33 cellular contexts compared by ENCODE assay signal in genomic region chr1:180555411-180555810, GRCh38. TPM values are rescaled to one million over a fixed set of nuclear protein-coding genes. Genes with fewer than 3 reads are reported as not detected.
"Had no signal": no experiment of that assay in that cellular context is flagged by ENCODE, and none has a peak within 500 bp of the region (broad histone marks: within the 10 kb centered on the region; RNA-seq: fewer than 3 reads in every experiment).

No MANE protein-coding gene starts in this region.

- ATAC-seq: effector memory CD8-positive, alpha-beta T cell; esophagus mucosa; gastrocnemius medialis; heart right ventricle; left cardiac atrium; left lung; left ventricle myocardium superior; lower lobe of right lung; mucosa of descending colon had no signal

- H3K36me3 ChIP-seq: esophagus squamous epithelium, gastrocnemius medialis, heart right ventricle, left lung, lower lobe of right lung had no signal

- H3K27me3 ChIP-seq: esophagus squamous epithelium, gastrocnemius medialis, heart right ventricle, left lung had no signal

- H3K4me3 ChIP-seq: coronary artery, dorsolateral prefrontal cortex, esophagus squamous epithelium, gastrocnemius medialis, heart right ventricle, left lung, lower lobe of right lung, mucosa of descending colon had no signal

- DNase-seq: dermis blood vessel endothelial cell; dorsolateral prefrontal cortex; effector CD8-positive, alpha-beta T cell; effector memory CD8-positive, alpha-beta T cell; endodermal cell; esophagus squamous epithelium; foreskin fibroblast; foreskin melanocyte; gastrocnemius medialis; glutamatergic neuron; head of caudate nucleus; heart right ventricle; hippocampal formation; left cardiac atrium; left lung; left ventricle myocardium superior; lower lobe of right lung; mesenchymal stem cell; mucosa of descending colon; naive B cell had no signal

- H3K27ac ChIP-seq: coronary artery, dorsolateral prefrontal cortex, epithelial cell of prostate, esophagus squamous epithelium, gastrocnemius medialis, heart right ventricle, left lung, lower lobe of right lung had no signal

- H3K9me3 ChIP-seq: esophagus squamous epithelium, gastrocnemius medialis, heart right ventricle, left lung, lower lobe of right lung, mucosa of descending colon had no signal

- FAIRE-seq: colon, endometrium, islet of Langerhans, keratinocyte had no signal

- H3K4me1 ChIP-seq: esophagus squamous epithelium, gastrocnemius medialis, left lung, lower lobe of right lung had no signal

RNA-seq across cellular contexts. Expression of gene OVAAL, which starts 3.4 kb away (rescaled TPM):
- total RNA-seq: dermis blood vessel endothelial cell, endodermal cell, esophagus mucosa, esophagus squamous epithelium, gastrocnemius medialis, glomerular endothelial cell, kidney epithelial cell, left lung, lower leg skin, lower lobe of right lung, lung microvascular endothelial cell, mesenteric fat pad, mesothelial cell of epicardium, mucosa of descending colon had no signal
- polyA plus RNA-seq: keratinocyte had no signal
